In the genomic region with DNA sequence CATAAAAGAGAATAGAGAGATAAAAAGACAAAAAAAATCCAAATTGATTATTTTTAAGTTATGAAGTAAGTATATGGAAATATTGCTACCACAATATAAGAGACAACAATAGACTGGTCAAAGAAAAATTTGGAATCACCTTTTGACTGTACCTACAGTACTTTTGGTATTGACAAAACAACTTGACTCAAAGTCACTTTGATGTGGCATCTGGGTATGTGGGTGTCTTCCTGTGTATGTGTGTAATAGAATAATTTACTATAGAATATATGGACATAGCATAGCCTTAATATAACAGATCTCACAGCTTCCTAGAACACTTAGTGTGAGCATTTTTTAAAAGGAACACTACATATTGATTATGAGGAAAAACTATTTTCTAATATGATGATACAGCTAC, we compare ENCODE assay signal across 23 cellular contexts.
DNase-seq lines count a peak whose midpoint lies in the region; ATAC-seq, FAIRE-seq and TF ChIP-seq lines count a peak whose summit lies in the region.
"Had no signal": no experiment of that assay in that cellular context is flagged by ENCODE, and none has a peak within 500 bp of the region (broad histone marks: within the 10 kb centered on the region; RNA-seq: fewer than 3 reads in every experiment).

No MANE protein-coding gene starts in this region.

- SMC1A ChIA-PET in GM12878 (lab: Charles Lee; ENCODE audit: uncharacterized antibody, unreplicated experiment), result no interaction called here

- H3K27ac ChIP-seq in GM12878 (ENCODE audit: control insufficient read depth, insufficient read depth), result no peak overlapping the region
- H3K27ac ChIP-seq: BLaER1 had no signal

- in situ Hi-C loops in GM12878 (cut with MboI), result no loop called here

- H3K4me3 ChIP-seq in GM12878, result no peak overlapping the region
- H3K4me3 ChIP-seq: BLaER1 had no signal

- no peaks in the 10 kb centered on the region for H3K4me1 Mint-ChIP-seq in natural killer cell
- H3K4me1 Mint-ChIP-seq: CD14-positive monocyte; CD4-positive, alpha-beta memory T cell; CD4-positive, CD25-positive, alpha-beta regulatory T cell; CD8-positive, alpha-beta memory T cell had no signal

- H3K4me2 ChIP-seq in GM12878 (ENCODE audit: control insufficient read depth, insufficient read depth), result no peak overlapping the region
- H3K4me2 ChIP-seq: BLaER1 had no signal

- no TSS peak for BruUV-seq in GM12878 (replicated peaks; lab: Mats Ljungman, UMichigan)

- DNase-seq in DMS53 (lab: John Stamatoyannopoulos, UW) (peak; percentile 9), DMS53 treated with DMSO at 0.1 percent for 48 hours (lab: John Stamatoyannopoulos, UW; ENCODE audit: unreplicated experiment) (no peak), GM12878 (ENCODE audit: low read depth, low spot score) (no peak), natural killer cell (no peak)
- DNase-seq: 8988T; ACHN; BE2C; C1 segment of cervical spinal cord; CD4-positive, alpha-beta memory T cell; CD4-positive, CD25-positive, alpha-beta regulatory T cell; CD8-positive, alpha-beta memory T cell; COR-L47; DMS 273 treated with DMSO at 0.1 percent for 48 hours; DMS153; DMS79; GDM1 had no signal

- no peaks in the 10 kb centered on the region for H3K9me3 ChIP-seq in GM12878 (replicated peaks; ENCODE audit: control insufficient read depth, insufficient read depth, low read length)
- H3K9me3 ChIP-seq: BE2C, BLaER1 had no signal

- POLR2A ChIA-PET in GM12878 (lab: Charles Lee), result no interaction called here

- no peak for TF ChIP-seq EP300 in GM12878 (IDR thresholded peaks at IDR 0.05; ENCODE audit: borderline replicate concordance in 1 of 2, control insufficient read depth in 1 of 2, low read depth in 2 of 2, low read length in 2 of 2)

- no peak for FAIRE-seq in GM12878 (lab: Jason Lieb, UNC)
- FAIRE-seq: A204.1, GM12891, GM19239 had no signal

- H3K27me3 ChIP-seq in GM12878 (replicated peaks in 1 of 2; ENCODE audit: control insufficient read depth in 2 of 2, insufficient read depth in 2 of 2, low read length in 1 of 2), result no peaks in the 10 kb centered on the region
- H3K27me3 ChIP-seq: BE2C, BLaER1 had no signal

- no peaks in the 10 kb centered on the region for H3K27me3 Mint-ChIP-seq in natural killer cell (ENCODE audit: low read depth in 2 of 2)
- H3K27me3 Mint-ChIP-seq: CD4-positive, alpha-beta memory T cell; CD4-positive, CD25-positive, alpha-beta regulatory T cell; CD8-positive, alpha-beta memory T cell had no signal

- H4K20me1 ChIP-seq in GM12878 (ENCODE audit: control insufficient read depth, insufficient read depth), result no peaks in the 10 kb centered on the region
- H4K20me1 ChIP-seq: BLaER1 had no signal

- ATAC-seq in HG02610 (IDR thresholded peaks at IDR 0.05; ENCODE audit: unreplicated experiment) (peak; percentile 77), GM12878 (no peak), natural killer cell (no peak), HG03108 (IDR thresholded peaks at IDR 0.05; ENCODE audit: unreplicated experiment) (no peak)

- peaks cover 2 to 3% of the 10 kb centered on the region in 2 donors for H3K9me3 Mint-ChIP-seq in natural killer cell

- H3K4me1 ChIP-seq in GM12878 (ENCODE audit: control insufficient read depth, insufficient read depth, low read length), result no peaks in the 10 kb centered on the region
- H3K4me1 ChIP-seq: BE2C, BLaER1 had no signal

- H2AFZ ChIP-seq in GM12878 (ENCODE audit: control insufficient read depth, low read depth, low read length), result no peak overlapping the region

- no peak for TF ChIP-seq POLR2A in GM12878 (IDR thresholded peaks at IDR 0.05; ENCODE audit: low read depth, low read length)

- RAD21 ChIA-PET in GM12878 (lab: Charles Lee; ENCODE audit: unreplicated experiment), result no interaction called here

- no peak overlapping the region for H3K9ac ChIP-seq in GM12878 (ENCODE audit: control insufficient read depth, insufficient read depth, low read length)
- H3K9ac ChIP-seq: BLaER1 had no signal

- CTCF ChIA-PET in GM12878 (lab: Yijun Ruan, JAX), result interaction anchor here (0.6 kb wide), 1 partner anchor 13 kb away, joined by 3 read pairs; no protein-coding TSS in a partner anchor

- no peak overlapping the region for H3K4me3 Mint-ChIP-seq in natural killer cell
- H3K4me3 Mint-ChIP-seq: CD14-positive monocyte; CD4-positive, alpha-beta memory T cell; CD4-positive, CD25-positive, alpha-beta regulatory T cell; CD8-positive, alpha-beta memory T cell had no signal

- TF ChIP-seq CTCF in GM12878 (IDR thresholded peaks at IDR 0.05 in 2 of 3, conservative IDR thresholded peaks at IDR 0.05 in 1 of 3; ENCODE audit: control insufficient read depth in 2 of 3, extremely low read depth in 1 of 3, insufficient read depth in 1 of 3, low read depth in 3 of 3, low read length in 3 of 3), result no peak
- TF ChIP-seq CTCF in natural killer cell (IDR thresholded peaks at IDR 0.05), result no peak

- no peak overlapping the region for H3K27ac Mint-ChIP-seq in natural killer cell
- H3K27ac Mint-ChIP-seq: CD14-positive monocyte; CD4-positive, alpha-beta memory T cell; CD4-positive, CD25-positive, alpha-beta regulatory T cell; CD8-positive, alpha-beta memory T cell had no signal

- no peak for TF ChIP-seq RAD21 in GM12878 (IDR thresholded peaks at IDR 0.05; ENCODE audit: insufficient read depth, low read depth, low read length)

- intact Hi-C loops in GM12878 (cut with micrococcal nuclease; ENCODE audit: unreplicated experiment) (no loop called here), natural killer cell (cut with micrococcal nuclease) (no loop called here)

- no peaks in the 10 kb centered on the region for H3K36me3 Mint-ChIP-seq in natural killer cell
- H3K36me3 Mint-ChIP-seq: CD14-positive monocyte; CD4-positive, alpha-beta memory T cell; CD4-positive, CD25-positive, alpha-beta regulatory T cell; CD8-positive, alpha-beta memory T cell had no signal

- no peaks in the 10 kb centered on the region for H3K36me3 ChIP-seq in GM12878 (ENCODE audit: control insufficient read depth in 2 of 2, insufficient read depth in 2 of 2, low read length in 1 of 2)
- H3K36me3 ChIP-seq: BE2C, BLaER1 had no signal

- H3K79me2 ChIP-seq in GM12878 (ENCODE audit: control insufficient read depth, insufficient read depth, low read length), result no peaks in the 10 kb centered on the region

TF ChIP-seq in GM12878, 131 proteins besides CTCF, POLR2A, EP300 and RAD21 (continues in another document):
- TF ChIP-seq RUNX3 (IDR thresholded peaks at IDR 0.05; ENCODE audit: low read length) (peak; percentile 66), SRF (IDR thresholded peaks at IDR 0.05; ENCODE audit: low read depth in 2 of 2, low read length in 2 of 2) (no peak), CEBPB (IDR thresholded peaks at IDR 0.05; ENCODE audit: borderline replicate concordance in 1 of 2, low read depth in 2 of 2, low read length in 2 of 2) (no peak), JUNB (IDR thresholded peaks at IDR 0.05) (peak; percentile 33; the same call in 1 of the 2 replicates), TCF7 (IDR thresholded peaks at IDR 0.05; ENCODE audit: borderline replicate concordance) (peak; percentile 64; the same call in 1 of the 2 replicates)
- TF ChIP-seq, protein P1, sequence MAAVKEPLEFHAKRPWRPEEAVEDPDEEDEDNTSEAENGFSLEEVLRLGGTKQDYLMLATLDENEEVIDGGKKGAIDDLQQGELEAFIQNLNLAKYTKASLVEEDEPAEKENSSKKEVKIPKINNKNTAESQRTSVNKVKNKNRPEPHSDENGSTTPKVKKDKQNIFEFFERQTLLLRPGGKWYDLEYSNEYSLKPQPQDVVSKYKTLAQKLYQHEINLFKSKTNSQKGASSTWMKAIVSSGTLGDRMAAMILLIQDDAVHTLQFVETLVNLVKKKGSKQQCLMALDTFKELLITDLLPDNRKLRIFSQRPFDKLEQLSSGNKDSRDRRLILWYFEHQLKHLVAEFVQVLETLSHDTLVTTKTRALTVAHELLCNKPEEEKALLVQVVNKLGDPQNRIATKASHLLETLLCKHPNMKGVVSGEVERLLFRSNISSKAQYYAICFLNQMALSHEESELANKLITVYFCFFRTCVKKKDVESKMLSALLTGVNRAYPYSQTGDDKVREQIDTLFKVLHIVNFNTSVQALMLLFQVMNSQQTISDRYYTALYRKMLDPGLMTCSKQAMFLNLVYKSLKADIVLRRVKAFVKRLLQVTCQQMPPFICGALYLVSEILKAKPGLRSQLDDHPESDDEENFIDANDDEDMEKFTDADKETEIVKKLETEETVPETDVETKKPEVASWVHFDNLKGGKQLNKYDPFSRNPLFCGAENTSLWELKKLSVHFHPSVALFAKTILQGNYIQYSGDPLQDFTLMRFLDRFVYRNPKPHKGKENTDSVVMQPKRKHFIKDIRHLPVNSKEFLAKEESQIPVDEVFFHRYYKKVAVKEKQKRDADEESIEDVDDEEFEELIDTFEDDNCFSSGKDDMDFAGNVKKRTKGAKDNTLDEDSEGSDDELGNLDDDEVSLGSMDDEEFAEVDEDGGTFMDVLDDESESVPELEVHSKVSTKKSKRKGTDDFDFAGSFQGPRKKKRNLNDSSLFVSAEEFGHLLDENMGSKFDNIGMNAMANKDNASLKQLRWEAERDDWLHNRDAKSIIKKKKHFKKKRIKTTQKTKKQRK (IDR thresholded peaks at IDR 0.05; ENCODE audit: low read depth, low read length), result no peak
- TF ChIP-seq, protein P2, sequence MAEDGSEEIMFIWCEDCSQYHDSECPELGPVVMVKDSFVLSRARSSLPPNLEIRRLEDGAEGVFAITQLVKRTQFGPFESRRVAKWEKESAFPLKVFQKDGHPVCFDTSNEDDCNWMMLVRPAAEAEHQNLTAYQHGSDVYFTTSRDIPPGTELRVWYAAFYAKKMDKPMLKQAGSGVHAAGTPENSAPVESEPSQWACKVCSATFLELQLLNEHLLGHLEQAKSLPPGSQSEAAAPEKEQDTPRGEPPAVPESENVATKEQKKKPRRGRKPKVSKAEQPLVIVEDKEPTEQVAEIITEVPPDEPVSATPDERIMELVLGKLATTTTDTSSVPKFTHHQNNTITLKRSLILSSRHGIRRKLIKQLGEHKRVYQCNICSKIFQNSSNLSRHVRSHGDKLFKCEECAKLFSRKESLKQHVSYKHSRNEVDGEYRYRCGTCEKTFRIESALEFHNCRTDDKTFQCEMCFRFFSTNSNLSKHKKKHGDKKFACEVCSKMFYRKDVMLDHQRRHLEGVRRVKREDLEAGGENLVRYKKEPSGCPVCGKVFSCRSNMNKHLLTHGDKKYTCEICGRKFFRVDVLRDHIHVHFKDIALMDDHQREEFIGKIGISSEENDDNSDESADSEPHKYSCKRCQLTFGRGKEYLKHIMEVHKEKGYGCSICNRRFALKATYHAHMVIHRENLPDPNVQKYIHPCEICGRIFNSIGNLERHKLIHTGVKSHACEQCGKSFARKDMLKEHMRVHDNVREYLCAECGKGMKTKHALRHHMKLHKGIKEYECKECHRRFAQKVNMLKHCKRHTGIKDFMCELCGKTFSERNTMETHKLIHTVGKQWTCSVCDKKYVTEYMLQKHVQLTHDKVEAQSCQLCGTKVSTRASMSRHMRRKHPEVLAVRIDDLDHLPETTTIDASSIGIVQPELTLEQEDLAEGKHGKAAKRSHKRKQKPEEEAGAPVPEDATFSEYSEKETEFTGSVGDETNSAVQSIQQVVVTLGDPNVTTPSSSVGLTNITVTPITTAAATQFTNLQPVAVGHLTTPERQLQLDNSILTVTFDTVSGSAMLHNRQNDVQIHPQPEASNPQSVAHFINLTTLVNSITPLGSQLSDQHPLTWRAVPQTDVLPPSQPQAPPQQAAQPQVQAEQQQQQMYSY (CRISPR knock-in tag; IDR thresholded peaks at IDR 0.05), result no peak
